ENCODE assay signal across 8 cellular contexts in genomic region chr15:90004671-90005070, GRCh38. TPM values are rescaled to one million over a fixed set of nuclear protein-coding genes. Genes with fewer than 3 reads are reported as not detected.
DNase-seq lines count a peak whose midpoint lies in the region; ATAC-seq and TF ChIP-seq lines count a peak whose summit lies in the region.

No MANE protein-coding gene starts in this region.

- ATAC-seq in T-cell (replicated peaks in 1 of 4) (no peak), GM19397 (IDR thresholded peaks at IDR 0.05; ENCODE audit: unreplicated experiment) (no peak)

- peak overlapping the region; percentile 78 to 80 for H3K27ac Mint-ChIP-seq in T-cell

- H3K9me3 Mint-ChIP-seq in T-cell = no peaks in the 10 kb centered on the region

- H3K4me3 ChIP-seq in HFF-Myc (replicated peaks; ENCODE audit: low read depth, low read length) = peak overlapping the region; percentile 14; the same call in 1 of the 2 replicates

- POLR2A ChIA-PET in T-cell (lab: Charles Lee) = no interaction called here

- no peaks in the 10 kb centered on the region for H3K27me3 Mint-ChIP-seq in T-cell

- H3K4me3 Mint-ChIP-seq in T-cell = no peak overlapping the region

- DNase-seq in HFF-Myc (ENCODE audit: extremely low read depth, low read depth) (peak; percentile 74), T-cell (peak in 1 of 34 experiments; percentile 18), fibroblast of the conjunctiva (ENCODE audit: low read depth) (peak; percentile 78), pulmonary artery endothelial cell (ENCODE audit: low read depth, low spot score) (peak; percentile 22), DMS114 treated with DMSO at 0.1 percent for 48 hours (lab: John Stamatoyannopoulos, UW; ENCODE audit: unreplicated experiment) (no peak), NCI-H2107 treated with DMSO at 0.1 percent for 48 hours (lab: John Stamatoyannopoulos, UW; ENCODE audit: unreplicated experiment) (no peak), NCI-H446 (lab: John Stamatoyannopoulos, UW) (no peak)

- no peak for TF ChIP-seq CTCF in HFF-Myc (IDR thresholded peaks at IDR 0.05; ENCODE audit: low read depth, low read length, missing control alignments)

- CTCF ChIA-PET in T-cell (lab: Charles Lee) = no interaction called here

- no peaks in the 10 kb centered on the region for H3K36me3 Mint-ChIP-seq in T-cell

- peaks cover 71 to 72% (median 71%) of the 10 kb centered on the region in 3 donors for H3K4me1 Mint-ChIP-seq in T-cell

RNA-seq across cellular contexts. Expression of gene ZNF710, which starts 3.5 kb away (rescaled TPM):
- total RNA-seq in T-cell (10 to 100 TPM; 11.8 to 21.2 (median 17.7) TPM), pulmonary artery endothelial cell (14.5 and 16.0 TPM in 2 replicates)

Comparison
In these comparisons a context has a peak if more than half of its experiments do, and no peak if none do; other contexts are left out.
1. DNase-seq: peak in HFF-Myc (single experiment), fibroblast of the conjunctiva (single experiment) and pulmonary artery endothelial cell (single experiment); none in DMS114 treated with DMSO at 0.1 percent for 48 hours (single experiment), NCI-H2107 treated with DMSO at 0.1 percent for 48 hours (single experiment) and NCI-H446 (0 of 2).